Comparison of ENCODE assay signal across 8 cellular contexts in genomic region chr19:47112664-47113445, GRCh38. TPM values are rescaled to one million over a fixed set of nuclear protein-coding genes. Genes with fewer than 3 reads are reported as not detected.
DNase-seq lines count a peak whose midpoint lies in the region; ATAC-seq and FAIRE-seq lines count a peak whose summit lies in the region.

No MANE protein-coding gene starts in this region.

- peaks cover 25% of the 10 kb centered on the region for H3K36me3 Mint-ChIP-seq in activated CD8-positive, alpha-beta memory T cell treated with anti-CD3 and anti-CD28 coated beads, Interleukin-2, amount 10 ng/mL, durations not matched to agents 7 days and 5 days
- peaks cover 45% of the 10 kb centered on the region for H3K36me3 Mint-ChIP-seq in effector memory CD8-positive, alpha-beta T cell (ENCODE audit: insufficient read depth)
- H3K36me3 Mint-ChIP-seq in memory B cell = peaks cover 11% of the 10 kb centered on the region

- peak; percentile 98 for DNase-seq in COR-L47 (lab: John Stamatoyannopoulos, UW)
- DNase-seq in HTR-8/SVneo (ENCODE audit: insufficient read length, low spot score) = peak; percentile 96
- DNase-seq in NOMO-1 treated with DMSO at 0.1 percent for 48 hours (lab: John Stamatoyannopoulos, UW; ENCODE audit: unreplicated experiment) = peak; percentile 99
- DNase-seq in activated CD8-positive, alpha-beta memory T cell treated with anti-CD3 and anti-CD28 coated beads, Interleukin-2, amount 10 ng/mL, durations not matched to agents 7 days and 5 days = peak; percentile 100
- peak; percentile 99 to 100 (median 100) for DNase-seq in effector memory CD8-positive, alpha-beta T cell
- DNase-seq in memory B cell (ENCODE audit: low spot score in 2 of 2) = peak; percentile 97 to 99
- peak; percentile 97 for DNase-seq in stimulated activated CD8-positive, alpha-beta memory T cell treated with anti-CD3 and anti-CD28 coated beads, Interleukin-12 subunit alpha, Interleukin-12 subunit beta, amount 100 ng/mL, for 1 hour (ENCODE audit: low read depth)

- peak overlapping the region; percentile 95 for H3K4me3 Mint-ChIP-seq in activated CD8-positive, alpha-beta memory T cell treated with anti-CD3 and anti-CD28 coated beads, Interleukin-2, amount 10 ng/mL, durations not matched to agents 7 days and 5 days
- peak overlapping the region; percentile 91 for H3K4me3 Mint-ChIP-seq in effector memory CD8-positive, alpha-beta T cell
- peak overlapping the region; percentile 95 for H3K4me3 Mint-ChIP-seq in memory B cell

- CTCF ChIA-PET in activated CD8-positive, alpha-beta memory T cell treated with anti-CD3 and anti-CD28 coated beads, Interleukin-2, amount 10 ng/mL, durations not matched to agents 7 days and 5 days (lab: Charles Lee) = interaction anchor here (0.8 to 2.7 kb wide), 20 partner anchors 10 to 359 kb away, joined by 3 to 20 read pairs (median 4); partner anchors contain the start of gene SAE1

- H3K4me1 Mint-ChIP-seq in activated CD8-positive, alpha-beta memory T cell treated with anti-CD3 and anti-CD28 coated beads, Interleukin-2, amount 10 ng/mL, durations not matched to agents 7 days and 5 days = peaks cover 28% of the 10 kb centered on the region
- peaks cover 29 to 33% of the 10 kb centered on the region in 2 donors for H3K4me1 Mint-ChIP-seq in effector memory CD8-positive, alpha-beta T cell (ENCODE audit: low read depth in 2 of 2)
- peaks cover 20% of the 10 kb centered on the region for H3K4me1 Mint-ChIP-seq in memory B cell

- H3K27me3 Mint-ChIP-seq in activated CD8-positive, alpha-beta memory T cell treated with anti-CD3 and anti-CD28 coated beads, Interleukin-2, amount 10 ng/mL, durations not matched to agents 7 days and 5 days = no peaks in the 10 kb centered on the region
- H3K27me3 Mint-ChIP-seq in effector memory CD8-positive, alpha-beta T cell = no peaks in the 10 kb centered on the region
- no peaks in the 10 kb centered on the region for H3K27me3 Mint-ChIP-seq in memory B cell

- FAIRE-seq in HTR-8/SVneo (lab: Jason Lieb, UNC) = peak; percentile 95

- ATAC-seq in GM21381 (IDR thresholded peaks at IDR 0.05; ENCODE audit: unreplicated experiment) (peak; percentile 74), memory B cell (ENCODE audit: low read depth) (peak; percentile 75)
- peak; percentile 86 for ATAC-seq in activated CD8-positive, alpha-beta memory T cell treated with anti-CD3 and anti-CD28 coated beads, Interleukin-2, amount 10 ng/mL, durations not matched to agents 7 days and 5 days
- peak; percentile 80 for ATAC-seq in effector memory CD8-positive, alpha-beta T cell (replicated peaks)

- peak overlapping the region; percentile 100 for H3K27ac Mint-ChIP-seq in activated CD8-positive, alpha-beta memory T cell treated with anti-CD3 and anti-CD28 coated beads, Interleukin-2, amount 10 ng/mL, durations not matched to agents 7 days and 5 days
- H3K27ac Mint-ChIP-seq in effector memory CD8-positive, alpha-beta T cell = peak overlapping the region; percentile 99
- H3K27ac Mint-ChIP-seq in memory B cell = peak overlapping the region; percentile 99

- H3K9me3 Mint-ChIP-seq in activated CD8-positive, alpha-beta memory T cell treated with anti-CD3 and anti-CD28 coated beads, Interleukin-2, amount 10 ng/mL, durations not matched to agents 7 days and 5 days (ENCODE audit: low read depth) = no peaks in the 10 kb centered on the region
- H3K9me3 Mint-ChIP-seq in effector memory CD8-positive, alpha-beta T cell = no peaks in the 10 kb centered on the region
- H3K9me3 Mint-ChIP-seq in memory B cell = no peaks in the 10 kb centered on the region

RNA-seq across cellular contexts. Expression of gene ZC3H4, which starts 0.7 kb away (rescaled TPM):
- total RNA-seq in activated CD8-positive, alpha-beta memory T cell treated with anti-CD3 and anti-CD28 coated beads, Interleukin-2, amount 10 ng/mL, durations not matched to agents 7 days and 5 days = 100 to 1,000 TPM in 1 of 2 experiments, 10 to 100 TPM in 1; 98.9 to 114 TPM

RNA-seq across cellular contexts. Expression of gene SAE1, which starts 17.8 kb away (rescaled TPM):
- 100 to 1,000 TPM; 153 to 171 TPM for total RNA-seq in activated CD8-positive, alpha-beta memory T cell treated with anti-CD3 and anti-CD28 coated beads, Interleukin-2, amount 10 ng/mL, durations not matched to agents 7 days and 5 days

Comparison
In these comparisons a context has a peak if more than half of its experiments do, and no peak if none do; other contexts are left out.
1. Peak in every context shown above with its lines: DNase-seq and ATAC-seq.